13 cellular contexts compared by ENCODE assay signal in the genomic region with DNA sequence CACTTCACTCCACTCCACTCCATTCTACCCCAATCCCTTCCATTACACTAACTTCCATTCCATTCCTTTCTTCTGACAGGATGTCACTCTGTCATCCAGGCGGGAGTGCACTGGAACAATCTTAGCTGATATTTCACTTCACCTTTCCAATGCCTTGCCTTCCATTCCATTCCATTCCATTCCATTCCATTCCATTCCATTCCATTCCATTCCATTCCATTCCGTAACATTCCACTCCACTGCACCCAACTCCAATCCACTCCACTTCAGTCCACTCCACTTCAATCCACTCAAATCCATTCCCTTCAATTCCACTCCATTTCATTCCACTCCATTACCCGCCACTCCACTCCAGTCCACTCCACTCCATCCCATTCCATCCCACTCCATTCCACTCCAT.
DNase-seq lines count a peak whose midpoint lies in the region; ATAC-seq and TF ChIP-seq lines count a peak whose summit lies in the region.
"Had no signal": no experiment of that assay in that cellular context is flagged by ENCODE, and none has a peak within 500 bp of the region (broad histone marks: within the 10 kb centered on the region; RNA-seq: fewer than 3 reads in every experiment).

No MANE protein-coding gene starts in this region.

- H2BK5ac ChIP-seq in mesendoderm (ENCODE audit: low read length) = no peak overlapping the region

- no peak overlapping the region for H2BK15ac ChIP-seq in mesendoderm (replicated peaks; ENCODE audit: low read depth)

- no peak overlapping the region for H3K4ac ChIP-seq in mesendoderm (ENCODE audit: low read depth, low read length)

- intact Hi-C loops in CD8-positive, alpha-beta T cell (cut with DNase I, micrococcal nuclease) = no loop called here
- intact Hi-C loops in colonic mucosa (cut with DNase I) = no loop called here

- no peaks in the 10 kb centered on the region for H3K4me1 ChIP-seq in NT2/D1 (ENCODE audit: insufficient read depth, insufficient read length)
- no peaks in the 10 kb centered on the region for H3K4me1 ChIP-seq in mesendoderm (ENCODE audit: control insufficient read depth, low read depth, low read length)
- no peaks in the 10 kb centered on the region for H3K4me1 ChIP-seq in CD8-positive, alpha-beta T cell (ENCODE audit: insufficient read depth, low read length)
- no peaks in the 10 kb centered on the region for H3K4me1 ChIP-seq in colonic mucosa

- H3K27me3 ChIP-seq in NT2/D1 (ENCODE audit: insufficient read depth, insufficient read length) (no peaks in the 10 kb centered on the region), mesendoderm (ENCODE audit: insufficient read depth, low read length, poor library complexity) (no peaks in the 10 kb centered on the region), colonic mucosa (no peaks in the 10 kb centered on the region)
- no peaks in the 10 kb centered on the region for H3K27me3 ChIP-seq in CD8-positive, alpha-beta T cell (ENCODE audit: insufficient read depth, low read length)
- H3K27me3 ChIP-seq: neutrophil had no signal

- H3K56ac ChIP-seq in mesendoderm (ENCODE audit: low read length) = no peak overlapping the region

- H3K27ac Mint-ChIP-seq in CD8-positive, alpha-beta T cell = no peak overlapping the region
- H3K27ac Mint-ChIP-seq: CD8-positive, alpha-beta memory T cell had no signal

- H3K9me3 Mint-ChIP-seq in CD8-positive, alpha-beta T cell = peaks cover 17% of the 10 kb centered on the region

- ATAC-seq in CD8-positive, alpha-beta T cell = no peak
- ATAC-seq in left lobe of liver = no peak

- POLR2A ChIA-PET in CD8-positive, alpha-beta T cell (lab: Charles Lee) = no interaction called here

- H2AK5ac ChIP-seq in mesendoderm (ENCODE audit: low read length) = no peak overlapping the region

- H3K79me2 ChIP-seq in mesendoderm (ENCODE audit: control insufficient read depth, insufficient read depth, low read length) = no peaks in the 10 kb centered on the region

- 100% methylated on average over 1 of the region's 3 CpGs for WGBS in mesendoderm (ENCODE audit: extremely low coverage, insufficient coverage, low lambda C conversion rate)

- H3K4me3 ChIP-seq in NT2/D1 (ENCODE audit: insufficient read length, low read depth) = no peak overlapping the region
- no peak overlapping the region for H3K4me3 ChIP-seq in mesendoderm (ENCODE audit: low read length)
- H3K4me3 ChIP-seq in CD8-positive, alpha-beta T cell (ENCODE audit: low read depth, low read length) = no peak overlapping the region
- H3K4me3 ChIP-seq in colonic mucosa = no peak overlapping the region

- H3K9me3 ChIP-seq in NT2/D1 (ENCODE audit: insufficient read depth, low read length) = no peaks in the 10 kb centered on the region
- H3K9me3 ChIP-seq in CD8-positive, alpha-beta T cell (ENCODE audit: low read length) = no peaks in the 10 kb centered on the region
- H3K9me3 ChIP-seq in colonic mucosa = no peaks in the 10 kb centered on the region
- H3K9me3 ChIP-seq: neutrophil had no signal

- H3K36me3 ChIP-seq in NT2/D1 (ENCODE audit: insufficient read depth, insufficient read length, low read length) (no peaks in the 10 kb centered on the region), mesendoderm (ENCODE audit: control insufficient read depth, insufficient read depth, low read length) (no peaks in the 10 kb centered on the region), colonic mucosa (no peaks in the 10 kb centered on the region)
- no peaks in the 10 kb centered on the region for H3K36me3 ChIP-seq in CD8-positive, alpha-beta T cell (ENCODE audit: insufficient read depth, low read length)
- H3K36me3 ChIP-seq: neutrophil had no signal

- H3K4me3 Mint-ChIP-seq in CD8-positive, alpha-beta T cell = no peak overlapping the region
- H3K4me3 Mint-ChIP-seq: CD8-positive, alpha-beta memory T cell had no signal

- H3K4me1 Mint-ChIP-seq in CD8-positive, alpha-beta T cell (ENCODE audit: low read depth) = no peaks in the 10 kb centered on the region
- H3K4me1 Mint-ChIP-seq: CD8-positive, alpha-beta memory T cell had no signal

- H3K79me1 ChIP-seq in mesendoderm (ENCODE audit: low read length) = no peaks in the 10 kb centered on the region

- no peak overlapping the region for H3K4me2 ChIP-seq in mesendoderm (ENCODE audit: low read length)

- CTCF ChIA-PET in CD8-positive, alpha-beta T cell (lab: Charles Lee) = no interaction called here

- no peak overlapping the region for H4K5ac ChIP-seq in mesendoderm (ENCODE audit: low read length)

- H3K27ac ChIP-seq in epithelial cell of prostate (no peak overlapping the region), mesendoderm (ENCODE audit: low read depth, low read length) (no peak overlapping the region), colonic mucosa (no peak overlapping the region)
- H3K27ac ChIP-seq in CD8-positive, alpha-beta T cell (ENCODE audit: low read depth, low read length) = no peak overlapping the region
- H3K27ac ChIP-seq: neutrophil had no signal

- H3K9ac ChIP-seq in NT2/D1 (ENCODE audit: insufficient read length, low read depth) (no peak overlapping the region), mesendoderm (ENCODE audit: low read length) (no peak overlapping the region), colonic mucosa (ENCODE audit: low read depth in 2 of 2, low read length in 2 of 2) (no peak overlapping the region)

- no peak overlapping the region for H2BK120ac ChIP-seq in mesendoderm (ENCODE audit: low read depth, low read length)

- peaks cover 4% of the 10 kb centered on the region for H3K36me3 Mint-ChIP-seq in CD8-positive, alpha-beta T cell

- H3K27me3 Mint-ChIP-seq in CD8-positive, alpha-beta T cell (ENCODE audit: low read depth) = no peaks in the 10 kb centered on the region
- H3K27me3 Mint-ChIP-seq: CD8-positive, alpha-beta memory T cell had no signal

- no peak overlapping the region for H3K18ac ChIP-seq in mesendoderm (ENCODE audit: low read length)

- TF ChIP-seq CTCF in CD8-positive, alpha-beta T cell (IDR thresholded peaks at IDR 0.05) = no peak
- no peak for TF ChIP-seq CTCF in colonic mucosa (IDR thresholded peaks at IDR 0.05)

- H3K23ac ChIP-seq in mesendoderm (ENCODE audit: low read length) = no peak overlapping the region

- DNase-seq in EL (peak; percentile 67), NT2/D1 (ENCODE audit: low read depth, low spot score) (peak; percentile 90), epithelial cell of prostate (ENCODE audit: low read depth, low spot score) (peak; percentile 98), mesendoderm (peak; percentile 98), left lobe of liver (ENCODE audit: low spot score) (no peak), GM03348 (ENCODE audit: low spot score) (no peak), colonic mucosa (no peak)
- DNase-seq in CD8-positive, alpha-beta T cell = no peak
- DNase-seq: activated T-cell treated with anti-CD3 and anti-CD28 coated beads for 4 hours; NCI-H1105; NK-92 treated with Interleukin-12 subunit alpha and Interleukin-12 subunit beta, amount 100 ng/mL, for 24 hours had no signal

- H4K8ac ChIP-seq in mesendoderm (ENCODE audit: low read depth, low read length) = no peak overlapping the region

Comparison
In these comparisons a context has a peak if more than half of its experiments do, and no peak if none do; other contexts are left out.
1. DNase-seq: peak in EL (single experiment), NT2/D1 (single experiment), epithelial cell of prostate (single experiment) and mesendoderm (single experiment); none in CD8-positive, alpha-beta T cell (0 of 7), left lobe of liver (single experiment), GM03348 (single experiment) and colonic mucosa (single experiment).